Comparison of ENCODE assay signal across 9 cellular contexts in the genomic region with DNA sequence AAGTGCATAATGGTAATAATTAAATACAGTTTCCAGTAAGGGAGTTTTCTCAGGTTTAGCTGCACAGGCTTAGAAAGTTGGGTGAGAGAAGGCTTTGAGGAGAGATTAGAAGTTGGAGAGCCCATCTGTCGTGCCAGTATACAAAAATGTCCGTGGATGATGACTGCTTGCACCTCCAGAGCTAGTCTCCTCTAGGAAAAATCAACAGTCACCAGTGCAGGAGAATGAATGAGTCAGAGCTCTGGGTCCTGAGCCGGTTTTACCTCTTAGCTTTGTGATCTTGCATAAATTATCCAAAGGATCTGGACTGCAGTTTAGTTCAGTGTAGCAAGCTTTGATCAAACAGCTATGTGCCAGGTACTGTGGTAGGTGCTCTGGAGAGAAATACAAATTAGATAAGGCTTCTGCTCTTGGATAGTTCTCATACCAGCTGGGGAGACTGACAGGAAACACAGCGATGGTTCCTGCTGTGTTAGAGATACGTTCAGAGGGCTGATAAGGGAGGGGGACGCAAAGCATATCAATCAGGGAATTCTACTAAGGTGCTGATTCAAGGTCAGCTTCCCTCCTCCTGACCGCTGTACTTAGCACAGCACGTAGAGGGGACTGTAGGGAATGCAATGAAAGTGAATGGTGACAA.
DNase-seq lines count a peak whose midpoint lies in the region; ATAC-seq, FAIRE-seq and TF ChIP-seq lines count a peak whose summit lies in the region.
"Had no signal": no experiment of that assay in that cellular context is flagged by ENCODE, and none has a peak within 500 bp of the region (broad histone marks: within the 10 kb centered on the region; RNA-seq: fewer than 3 reads in every experiment).

No MANE protein-coding gene starts in this region.

- no peak for TF ChIP-seq POLR2A in A549 (IDR thresholded peaks at IDR 0.05; ENCODE audit: low read length)

- DNase-seq in A549 (ENCODE audit: low read depth in 1 of 2, low spot score in 1 of 2) (peak; percentile 58 to 80), HuH-7 (ENCODE audit: low spot score) (peak; percentile 28), astrocyte of the spinal cord (ENCODE audit: low read depth, low spot score) (peak; percentile 80), left kidney (ENCODE audit: low read depth, low spot score) (peak; percentile 78), T-helper 2 cell (no peak)
- no peak for DNase-seq in activated CD4-positive, CD25-positive, alpha-beta regulatory T cell treated with anti-CD3 and anti-CD28 coated beads, Interleukin-2, amount 50 U/mL, for 72 hours
- DNase-seq: DND-41 had no signal

- peak overlapping the region; percentile 80 to 89 for H3K27ac ChIP-seq in A549

- TF ChIP-seq CTCF in A549 (IDR thresholded peaks at IDR 0.05) (no peak), astrocyte of the spinal cord (IDR thresholded peaks at IDR 0.05; ENCODE audit: low read depth, low read length) (no peak)

- H3K4me3 ChIP-seq in A549 (peak overlapping the region; percentile 13; the same call in 2 of the 3 replicates), astrocyte of the spinal cord (ENCODE audit: low read depth, low read length) (no peak overlapping the region)

- TF ChIP-seq RAD21 in A549 (conservative IDR thresholded peaks at IDR 0.05 in 1 of 2, IDR thresholded peaks at IDR 0.05 in 1 of 2): peak in 1 of 2 experiments; percentile 8; a peak in 1 of 5 replicates

- ATAC-seq in A549 (peak; percentile 69 to 70), GM19397 (IDR thresholded peaks at IDR 0.05; ENCODE audit: unreplicated experiment) (no peak), GM19395 (IDR thresholded peaks at IDR 0.05; ENCODE audit: unreplicated experiment) (no peak)

- in situ Hi-C loops in astrocyte of the spinal cord (cut with HindIII; ENCODE audit: low sequenced_read_pairs): no loop called here

- POLR2A ChIA-PET in A549 (lab: Yijun Ruan, JAX): interaction anchor here (0.6 to 1.2 kb wide), 3 partner anchors 14 to 120 kb away, joined by 3 to 4 read pairs (median 3); no protein-coding TSS in a partner anchor

- FAIRE-seq in A549 (lab: Jason Lieb, UNC): no peak

- CTCF ChIA-PET in A549 (lab: Yijun Ruan, JAX): interaction anchor here (1.3 to 2.9 kb wide), 5 partner anchors 14 to 469 kb away, joined by 3 to 11 read pairs (median 7); no protein-coding TSS in a partner anchor

- H3K4me1 ChIP-seq in A549: peaks cover 77% of the 10 kb centered on the region

- WGBS in A549 (ENCODE audit: missing lambda C conversion rate): under 1% methylated on average over 8 of the region's 8 CpGs

- TF ChIP-seq EP300 in A549 (IDR thresholded peaks at IDR 0.05): no peak

- peak overlapping the region; percentile 72 for H3K4me2 ChIP-seq in A549

- no peaks in the 10 kb centered on the region for H3K9me3 ChIP-seq in A549

TF ChIP-seq in A549, 52 proteins besides CTCF, POLR2A, EP300 and RAD21:
- no peak for TF ChIP-seq EHMT2 (IDR thresholded peaks at IDR 0.05; ENCODE audit: low read depth)
- no peak for TF ChIP-seq CHD2 (IDR thresholded peaks at IDR 0.05; ENCODE audit: low read length, partially characterized antibody)
- TF ChIP-seq, protein P1, sequence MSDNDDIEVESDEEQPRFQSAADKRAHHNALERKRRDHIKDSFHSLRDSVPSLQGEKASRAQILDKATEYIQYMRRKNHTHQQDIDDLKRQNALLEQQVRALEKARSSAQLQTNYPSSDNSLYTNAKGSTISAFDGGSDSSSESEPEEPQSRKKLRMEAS (IDR thresholded peaks at IDR 0.05): 0 out of 2 replicates have a peak, but pooled peaks have one; percentile 16
- no peak for TF ChIP-seq EHF (CRISPR knock-in tag; IDR thresholded peaks at IDR 0.05)
- TF ChIP-seq HOXB5 (CRISPR knock-in tag; IDR thresholded peaks at IDR 0.05): no peak
- no peak for TF ChIP-seq RARB (CRISPR knock-in tag; IDR thresholded peaks at IDR 0.05)
- TF ChIP-seq TP53 (CRISPR knock-in tag; IDR thresholded peaks at IDR 0.05): no peak
- TF ChIP-seq JUN (IDR thresholded peaks at IDR 0.05): peak in 1 of 2 experiments; percentile 36; a peak in 1 of 5 replicates
- no peak for TF ChIP-seq MYC (IDR thresholded peaks at IDR 0.05; ENCODE audit: borderline replicate concordance, low read length)
- no peak for TF ChIP-seq ZC3H11A (IDR thresholded peaks at IDR 0.05)
- TF ChIP-seq SMC3 (IDR thresholded peaks at IDR 0.05): 0 out of 3 replicates have a peak, but pooled peaks have one; percentile 5
- no peak for TF ChIP-seq SREBF2 (IDR thresholded peaks at IDR 0.05)
- no peak for TF ChIP-seq POLR2AphosphoS2 (conservative IDR thresholded peaks at IDR 0.05; ENCODE audit: low read length)
- no peak for TF ChIP-seq HDAC2 (IDR thresholded peaks at IDR 0.05)
- TF ChIP-seq FOSL2 (IDR thresholded peaks at IDR 0.05): no peak; the same call in 1 of the 2 replicates
- peak; percentile 79 for TF ChIP-seq FOSL2 (CRISPR knock-in tag; IDR thresholded peaks at IDR 0.05)
- TF ChIP-seq ESRRA (IDR thresholded peaks at IDR 0.05; ENCODE audit: borderline replicate concordance, low read length): no peak
- TF ChIP-seq, protein P2, sequence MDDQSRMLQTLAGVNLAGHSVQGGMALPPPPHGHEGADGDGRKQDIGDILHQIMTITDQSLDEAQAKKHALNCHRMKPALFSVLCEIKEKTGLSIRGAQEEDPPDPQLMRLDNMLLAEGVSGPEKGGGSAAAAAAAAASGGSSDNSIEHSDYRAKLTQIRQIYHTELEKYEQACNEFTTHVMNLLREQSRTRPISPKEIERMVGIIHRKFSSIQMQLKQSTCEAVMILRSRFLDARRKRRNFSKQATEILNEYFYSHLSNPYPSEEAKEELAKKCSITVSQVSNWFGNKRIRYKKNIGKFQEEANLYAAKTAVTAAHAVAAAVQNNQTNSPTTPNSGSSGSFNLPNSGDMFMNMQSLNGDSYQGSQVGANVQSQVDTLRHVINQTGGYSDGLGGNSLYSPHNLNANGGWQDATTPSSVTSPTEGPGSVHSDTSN (IDR thresholded peaks at IDR 0.05): peak; percentile 33; the same call in 1 of the 2 replicates
- no peak for TF ChIP-seq ZSCAN20 (CRISPR knock-in tag; IDR thresholded peaks at IDR 0.05)
- peak in 1 of 2 experiments; percentile 14; a peak in 1 of 4 replicates for TF ChIP-seq CEBPB (IDR thresholded peaks at IDR 0.05)
- TF ChIP-seq HEYL (CRISPR knock-in tag; IDR thresholded peaks at IDR 0.05): no peak
- peak; percentile 30; the same call in 1 of the 2 replicates for TF ChIP-seq GATA3 (IDR thresholded peaks at IDR 0.05; ENCODE audit: borderline replicate concordance)

Comparison
In these comparisons a context has a peak if more than half of its experiments do, and no peak if none do; other contexts are left out.
1. ATAC-seq: peak in A549 (2 of 2); none in GM19397 (single experiment) and GM19395 (single experiment).
2. DNase-seq: peak in A549 (2 of 2), HuH-7 (single experiment), astrocyte of the spinal cord (single experiment) and left kidney (single experiment); none in T-helper 2 cell (0 of 5) and activated CD4-positive, CD25-positive, alpha-beta regulatory T cell treated with anti-CD3 and anti-CD28 coated beads, Interleukin-2, amount 50 U/mL, for 72 hours (single experiment).